Comparison of ENCODE assay signal across 18 cellular contexts in genomic region chr17:80920406-80920805, GRCh38.
DNase-seq lines count a peak whose midpoint lies in the region; ATAC-seq, FAIRE-seq and TF ChIP-seq lines count a peak whose summit lies in the region.
"Had no signal": no experiment of that assay in that cellular context is flagged by ENCODE, and none has a peak within 500 bp of the region (broad histone marks: within the 10 kb centered on the region; RNA-seq: fewer than 3 reads in every experiment).

No MANE protein-coding gene starts in this region.

- H3K9me2 ChIP-seq in Karpas-422 (replicated peaks; ENCODE audit: insufficient read depth, low read length) = no peaks in the 10 kb centered on the region

- H2AFZ ChIP-seq in K562 (ENCODE audit: low read depth, low read length) (no peak overlapping the region), Karpas-422 (ENCODE audit: low read length) (no peak overlapping the region)

- peaks cover 24% of the 10 kb centered on the region for H3K36me3 Mint-ChIP-seq in nephron progenitor cell (ENCODE audit: low read depth)
- H3K36me3 Mint-ChIP-seq: naive B cell had no signal

- H3K27me3 Mint-ChIP-seq in nephron progenitor cell (ENCODE audit: low read depth, poor library complexity) = no peaks in the 10 kb centered on the region
- H3K27me3 Mint-ChIP-seq: activated naive CD4-positive, alpha-beta T cell treated with anti-CD3 and anti-CD28 coated beads, Interleukin-2, amount 50 U/mL, for 24 hours; B cell; central memory CD8-positive, alpha-beta T cell; naive B cell; stimulated activated memory B cell treated with anti-CD40 and anti-IgM and Interleukin-4, amounts not matched to agents 10 μg/mL and 1 μg/mL and 100 μg/mL, for 72 hours had no signal

- peak overlapping the region; percentile 93 for H3K27ac Mint-ChIP-seq in nephron progenitor cell
- H3K27ac Mint-ChIP-seq: B cell; stimulated activated memory B cell treated with anti-CD40 and anti-IgM and Interleukin-4, amounts not matched to agents 10 μg/mL and 1 μg/mL and 100 μg/mL, for 72 hours; T-helper 1 cell treated with Interleukin-12 subunit alpha and Interleukin-12 subunit beta and Interleukin-4 antibody, amounts not matched to agents 30 μg/mL and 1 μg/mL, for 36 hours had no signal

- peak overlapping the region in 1 of 2 experiments; percentile 35; a peak in 1 of 4 replicates for H3K9ac ChIP-seq in K562 (ENCODE audit: insufficient read depth in 1 of 2, low read depth in 2 of 2, low read length in 2 of 2)
- no peak overlapping the region for H3K9ac ChIP-seq in Karpas-422 (ENCODE audit: low read length)

- H3K4me1 ChIP-seq in K562 (replicated peaks in 1 of 2; ENCODE audit: control insufficient read depth in 2 of 2, insufficient read depth in 2 of 2, low read length in 2 of 2) (peaks cover 0 to 8% of the 10 kb centered on the region in 2 experiments; a peak in 1 of 5 replicates), testis (peaks cover 29% of the 10 kb centered on the region), Karpas-422 (ENCODE audit: low read length) (no peaks in the 10 kb centered on the region)

- DNase-seq in K562 (ENCODE audit: extremely low read depth in 1 of 4, low spot score in 3 of 4) (no peak), glomerular visceral epithelial cell (ENCODE audit: extremely low spot score) (peak; percentile 25), nephron progenitor cell (no peak), testis (no peak), Karpas-422 (no peak), activated T-cell treated with anti-CD3 and anti-CD28 coated beads for 4 hours (no peak)
- DNase-seq in activated naive CD4-positive, alpha-beta T cell treated with anti-CD3 and anti-CD28 coated beads, Interleukin-2, amount 50 U/mL, for 16 hours = no peak
- no peak for DNase-seq in activated naive CD4-positive, alpha-beta T cell (lab: John Stamatoyannopoulos, UW)
- DNase-seq: DMS 273 treated with DMSO at 0.1 percent for 48 hours, MM.1S, naive B cell, NCI-H2107, NCI-H82 had no signal

- intact Hi-C loops in K562 (cut with micrococcal nuclease) = no loop called here
- intact Hi-C loops in testis (cut with DNase I; ENCODE audit: low total_unique reads) = no loop called here

- 89% methylated on average over 15 of the region's 18 CpGs for WGBS in K562 (ENCODE audit: insufficient coverage, low coverage, missing lambda C conversion rate)
- WGBS in testis, 2 donors = 52 to 65% methylated on average over 15 to 18 of the region's 18 CpGs

- no peaks in the 10 kb centered on the region for H3K79me2 ChIP-seq in K562 (ENCODE audit: control insufficient read depth, insufficient read depth, low read length)
- no peaks in the 10 kb centered on the region for H3K79me2 ChIP-seq in Karpas-422 (ENCODE audit: low read length)

- no peak for TF ChIP-seq RAD21 in K562 (CRISPR knock-in tag; conservative IDR thresholded peaks at IDR 0.05 in 1 of 2, IDR thresholded peaks at IDR 0.05 in 1 of 2)

- peaks cover 11% of the 10 kb centered on the region for H3K4me1 Mint-ChIP-seq in nephron progenitor cell
- H3K4me1 Mint-ChIP-seq: activated naive CD4-positive, alpha-beta T cell treated with anti-CD3 and anti-CD28 coated beads, Interleukin-2, amount 50 U/mL, for 24 hours; central memory CD8-positive, alpha-beta T cell; stimulated activated memory B cell treated with anti-CD40 and anti-IgM and Interleukin-4, amounts not matched to agents 10 μg/mL and 1 μg/mL and 100 μg/mL, for 72 hours had no signal

- H3K9me3 ChIP-seq in K562 (replicated peaks; ENCODE audit: control insufficient read depth, insufficient read depth, low read depth, low read length) = no peaks in the 10 kb centered on the region
- no peaks in the 10 kb centered on the region for H3K9me3 ChIP-seq in testis
- no peaks in the 10 kb centered on the region for H3K9me3 ChIP-seq in Karpas-422 (ENCODE audit: low read length)

- FAIRE-seq in K562 (lab: Jason Lieb, UNC) = no peak

- H3K9me3 Mint-ChIP-seq in nephron progenitor cell = no peaks in the 10 kb centered on the region
- H3K9me3 Mint-ChIP-seq: activated naive CD4-positive, alpha-beta T cell treated with anti-CD3 and anti-CD28 coated beads, Interleukin-2, amount 50 U/mL, for 24 hours; central memory CD8-positive, alpha-beta T cell; naive B cell; stimulated activated memory B cell treated with anti-CD40 and anti-IgM and Interleukin-4, amounts not matched to agents 10 μg/mL and 1 μg/mL and 100 μg/mL, for 72 hours; T-helper 1 cell treated with Interleukin-12 subunit alpha and Interleukin-12 subunit beta and Interleukin-4 antibody, amounts not matched to agents 30 μg/mL and 1 μg/mL, for 36 hours had no signal

- H3K4me2 ChIP-seq in K562 (ENCODE audit: insufficient read depth, low read length) (no peak overlapping the region), Karpas-422 (ENCODE audit: low read depth, low read length, poor library complexity, severe bottlenecking) (no peak overlapping the region)

- TF ChIP-seq POLR2A in K562 (conservative IDR thresholded peaks at IDR 0.05) = no peak
- no peak for TF ChIP-seq POLR2A in testis (IDR thresholded peaks at IDR 0.05)

- H3K36me3 ChIP-seq in K562 (ENCODE audit: control insufficient read depth, insufficient read depth, low read length) (peaks cover 42% of the 10 kb centered on the region; the same call in 1 of the 3 replicates), testis (ENCODE audit: low read depth, missing control alignments) (no peaks in the 10 kb centered on the region), Karpas-422 (ENCODE audit: insufficient read depth, low read length) (no peaks in the 10 kb centered on the region)

- POLR2A ChIA-PET in K562 (lab: Yijun Ruan, JAX) = interaction anchor here (0.6 kb wide), 1 partner anchor 466 kb away, joined by 3 read pairs; no protein-coding TSS in a partner anchor

- ATAC-seq in K562 = no peak
- ATAC-seq: stimulated activated memory B cell treated with anti-CD40 and anti-IgM and Interleukin-4, amounts not matched to agents 10 μg/mL and 1 μg/mL and 100 μg/mL, for 72 hours had no signal

- no peak overlapping the region for H3K4me3 ChIP-seq in K562
- H3K4me3 ChIP-seq in testis = no peak overlapping the region
- H3K4me3 ChIP-seq in Karpas-422 (ENCODE audit: low read length) = no peak overlapping the region

- no TSS peak for BruUV-seq in K562 (replicated peaks; lab: Mats Ljungman, UMichigan)

- no peaks in the 10 kb centered on the region for H4K20me1 ChIP-seq in K562 (replicated peaks; ENCODE audit: control insufficient read depth, insufficient read depth, low read length)
- H4K20me1 ChIP-seq in Karpas-422 (ENCODE audit: insufficient read depth, low read depth, low read length) = no peaks in the 10 kb centered on the region

- H3K4me3 Mint-ChIP-seq in nephron progenitor cell = no peak overlapping the region
- H3K4me3 Mint-ChIP-seq: activated naive CD4-positive, alpha-beta T cell treated with anti-CD3 and anti-CD28 coated beads, Interleukin-2, amount 50 U/mL, for 24 hours; B cell; central memory CD8-positive, alpha-beta T cell; naive B cell; stimulated activated memory B cell treated with anti-CD40 and anti-IgM and Interleukin-4, amounts not matched to agents 10 μg/mL and 1 μg/mL and 100 μg/mL, for 72 hours; T-helper 1 cell treated with Interleukin-12 subunit alpha and Interleukin-12 subunit beta and Interleukin-4 antibody, amounts not matched to agents 30 μg/mL and 1 μg/mL, for 36 hours had no signal

- TF ChIP-seq CTCF in K562 (IDR thresholded peaks at IDR 0.05 in 2 of 3, conservative IDR thresholded peaks at IDR 0.05 in 1 of 3; ENCODE audit: insufficient read depth in 2 of 3, low read depth in 1 of 3, low read length in 3 of 3) (no peak), nephron progenitor cell (IDR thresholded peaks at IDR 0.05) (no peak), testis (IDR thresholded peaks at IDR 0.05) (no peak)

- TF ChIP-seq EP300 in K562 (IDR thresholded peaks at IDR 0.05; ENCODE audit: low read length) = no peak

- in situ Hi-C loops in K562 (cut with MboI) = no loop called here

- H3K27me3 ChIP-seq in K562 (ENCODE audit: control insufficient read depth in 2 of 2, insufficient read depth in 2 of 2, low read length in 2 of 2) = no peaks in the 10 kb centered on the region
- H3K27me3 ChIP-seq in testis = no peaks in the 10 kb centered on the region
- H3K27me3 ChIP-seq in Karpas-422 (ENCODE audit: low read length) = no peaks in the 10 kb centered on the region

- CTCF ChIA-PET in K562 (lab: Yijun Ruan, JAX; ENCODE audit: low intra/inter-chr PET ratio) = no interaction called here

- H3K27ac ChIP-seq in K562 (ENCODE audit: extremely low read depth, low read depth, low read length) = no peak overlapping the region
- peak overlapping the region; percentile 14 to 24 for H3K27ac ChIP-seq in testis
- H3K27ac ChIP-seq in Karpas-422 (ENCODE audit: low read length) = no peak overlapping the region

- no peaks in the 10 kb centered on the region for H3K9me1 ChIP-seq in K562 (ENCODE audit: control insufficient read depth, insufficient read depth, low read length)

TF ChIP-seq in K562, 482 proteins besides CTCF, POLR2A, EP300 and RAD21 (continues in another document):
- no peak for TF ChIP-seq GMEB1 (CRISPR knock-in tag; IDR thresholded peaks at IDR 0.05)
- no peak for TF ChIP-seq MLLT1 (IDR thresholded peaks at IDR 0.05)
- peak; percentile 16 for TF ChIP-seq RBM22 (IDR thresholded peaks at IDR 0.05; ENCODE audit: low read depth, low read length, poor library complexity, severe bottlenecking)
- no peak for TF ChIP-seq TEAD2 (tag; IDR thresholded peaks at IDR 0.05)
- TF ChIP-seq NCOA2 (IDR thresholded peaks at IDR 0.05; ENCODE audit: partially characterized antibody in 2 of 2) = no peak

Comparison
In these comparisons a context has a peak if more than half of its experiments do, and no peak if none do; other contexts are left out.
1. H3K27ac ChIP-seq: peak in testis (2 of 2); none in K562 (single experiment) and Karpas-422 (single experiment).